Comparison of ENCODE assay signal across 20 cellular contexts in the genomic region with DNA sequence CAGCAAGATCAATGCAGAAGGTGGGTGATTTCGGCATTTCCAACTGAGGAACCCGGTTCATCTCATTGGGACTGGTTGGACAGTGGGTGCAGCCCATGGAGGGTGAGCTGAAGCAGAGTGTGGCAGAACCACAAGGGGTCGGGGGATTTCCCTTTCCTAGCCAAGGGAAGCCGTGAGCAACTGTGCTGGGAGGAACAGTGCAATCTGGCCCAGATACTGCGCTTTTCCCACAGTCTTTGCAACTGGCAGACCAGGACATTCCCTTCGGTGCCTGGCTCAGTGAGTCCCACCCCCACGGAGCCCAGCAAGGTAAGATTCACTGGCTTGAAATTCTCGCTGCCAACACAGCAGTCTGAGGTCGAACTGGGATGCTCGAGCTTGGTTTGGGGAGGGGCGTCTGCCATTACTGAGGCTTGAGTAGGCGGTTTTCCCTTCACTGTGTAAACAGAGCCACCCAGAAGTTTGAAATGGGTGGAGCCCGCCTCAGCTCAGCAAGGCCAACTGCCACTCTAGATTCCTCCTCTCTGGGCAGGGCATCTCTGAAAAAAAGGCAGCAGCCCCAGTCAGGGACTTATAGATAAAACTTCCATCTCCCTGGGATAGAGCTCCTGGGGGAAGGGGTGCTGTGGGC. TPM values are rescaled to one million over a fixed set of nuclear protein-coding genes. Genes with fewer than 3 reads are reported as not detected.
"Had no signal": no experiment of that assay in that cellular context is flagged by ENCODE, and none has a peak within 500 bp of the region (broad histone marks: within the 10 kb centered on the region; RNA-seq: fewer than 3 reads in every experiment).

No MANE protein-coding gene starts in this region.

- H3K4me3 Mint-ChIP-seq: activated CD4-positive, alpha-beta memory T cell treated with anti-CD3 and anti-CD28 coated beads for 36 hours; activated naive CD8-positive, alpha-beta T cell treated with anti-CD3 and anti-CD28 coated beads, Interleukin-2, amount 10 ng/mL, durations not matched to agents 7 days and 5 days; naive thymus-derived CD4-positive, alpha-beta T cell had no signal

- DNase-seq: activated CD4-positive, alpha-beta memory T cell treated with anti-CD3 and anti-CD28 coated beads for 36 hours; activated CD4-positive, alpha-beta T cell treated with anti-CD3 and anti-CD28 coated beads for 1 hour; activated gamma-delta T cell treated with Interleukin-2 at 50 U/mL for 16 hours; activated naive CD8-positive, alpha-beta T cell treated with anti-CD3 and anti-CD28 coated beads, Interleukin-2, amount 10 ng/mL, durations not matched to agents 7 days and 5 days; activated T-cell treated with anti-CD3 and anti-CD28 coated beads, Interleukin-2, amount 50 U/mL, for 48 hours; aorta; dorsolateral prefrontal cortex; esophagus squamous epithelium; foreskin fibroblast; glutamatergic neuron; mammary epithelial cell; naive thymus-derived CD4-positive, alpha-beta T cell had no signal

- H3K27me3 ChIP-seq: breast epithelium, esophagus squamous epithelium, right atrium auricular region, thyroid gland, vagina had no signal

- H3K4me3 ChIP-seq: breast epithelium, dorsolateral prefrontal cortex, esophagus squamous epithelium, right atrium auricular region, skin epidermis, thyroid gland, vagina had no signal

- H3K4me1 ChIP-seq: breast epithelium, esophagus squamous epithelium, right atrium auricular region, thyroid gland, vagina had no signal

- H3K27ac ChIP-seq: breast epithelium, esophagus squamous epithelium, right atrium auricular region, skin epidermis, thyroid gland, vagina had no signal

- H3K36me3 ChIP-seq: breast epithelium, esophagus squamous epithelium, right atrium auricular region, thyroid gland, vagina had no signal

- H3K9me3 Mint-ChIP-seq: activated CD4-positive, alpha-beta memory T cell treated with anti-CD3 and anti-CD28 coated beads for 36 hours; activated naive CD8-positive, alpha-beta T cell treated with anti-CD3 and anti-CD28 coated beads, Interleukin-2, amount 10 ng/mL, durations not matched to agents 7 days and 5 days had no signal

- H3K4me1 Mint-ChIP-seq: activated naive CD8-positive, alpha-beta T cell treated with anti-CD3 and anti-CD28 coated beads, Interleukin-2, amount 10 ng/mL, durations not matched to agents 7 days and 5 days; naive thymus-derived CD4-positive, alpha-beta T cell had no signal

- H3K27ac Mint-ChIP-seq: activated CD4-positive, alpha-beta memory T cell treated with anti-CD3 and anti-CD28 coated beads for 36 hours; activated naive CD8-positive, alpha-beta T cell treated with anti-CD3 and anti-CD28 coated beads, Interleukin-2, amount 10 ng/mL, durations not matched to agents 7 days and 5 days; naive thymus-derived CD4-positive, alpha-beta T cell had no signal

- H3K9me3 ChIP-seq: breast epithelium, esophagus squamous epithelium, right atrium auricular region, thyroid gland, vagina had no signal

- H3K27me3 Mint-ChIP-seq: activated naive CD8-positive, alpha-beta T cell treated with anti-CD3 and anti-CD28 coated beads, Interleukin-2, amount 10 ng/mL, durations not matched to agents 7 days and 5 days had no signal

- H3K36me3 Mint-ChIP-seq: activated CD4-positive, alpha-beta memory T cell treated with anti-CD3 and anti-CD28 coated beads for 36 hours; activated naive CD8-positive, alpha-beta T cell treated with anti-CD3 and anti-CD28 coated beads, Interleukin-2, amount 10 ng/mL, durations not matched to agents 7 days and 5 days; naive thymus-derived CD4-positive, alpha-beta T cell had no signal

RNA-seq across cellular contexts. Expression of a gene that starts 58.6 kb away (rescaled TPM):
- total RNA-seq: activated CD4-positive, alpha-beta memory T cell treated with anti-CD3 and anti-CD28 coated beads for 36 hours; chondrocyte; mammary epithelial cell; mononuclear cell; naive thymus-derived CD4-positive, alpha-beta T cell; posterior vena cava; right atrium auricular region; vagina had no signal
